In genomic region chr6:154579046-154579823, GRCh38 we compare ENCODE assay signal across 17 cellular contexts.
DNase-seq lines count a peak whose midpoint lies in the region; ATAC-seq and FAIRE-seq lines count a peak whose summit lies in the region.
"Had no signal": no experiment of that assay in that cellular context is flagged by ENCODE, and none has a peak within 500 bp of the region (broad histone marks: within the 10 kb centered on the region; RNA-seq: fewer than 3 reads in every experiment).

No MANE protein-coding gene starts in this region.

- no peak for ATAC-seq in GM18520 (IDR thresholded peaks at IDR 0.05; ENCODE audit: unreplicated experiment)
- ATAC-seq in HG03280 (IDR thresholded peaks at IDR 0.05; ENCODE audit: unreplicated experiment), result no peak
- ATAC-seq in HG03460 (IDR thresholded peaks at IDR 0.05; ENCODE audit: unreplicated experiment), result no peak
- no peak for ATAC-seq in HG02840 (IDR thresholded peaks at IDR 0.05; ENCODE audit: low FRiP score, unreplicated experiment)

- FAIRE-seq in endometrium (lab: Jason Lieb, UNC), result peak; percentile 74

- DNase-seq in EH (ENCODE audit: low read depth), result peak; percentile 6
- DNase-seq in M059J (ENCODE audit: low read depth), result peak; percentile 60
- peak; percentile 8 for DNase-seq in iris pigment epithelial cell (ENCODE audit: low read depth)
- DNase-seq: Calu3; CD4-positive, alpha-beta T cell; DMS79 treated with DMSO at 0.1 percent for 48 hours; GDM1; H7; NCI-H1436 treated with DMSO at 0.1 percent for 48 hours; NCI-H2081; NCI-H510A treated with DMSO at 0.1 percent for 48 hours; SJCRH30 had no signal

Comparison
In these comparisons a context has a peak if more than half of its experiments do, and no peak if none do; other contexts are left out.
1. DNase-seq: peak in every context shown above with its lines; median percentile 60 in M059J; 8 in iris pigment epithelial cell; 6 in EH.